28 cellular contexts compared by ENCODE assay signal in genomic region chr3:123055352-123055751, GRCh38. TPM values are rescaled to one million over a fixed set of nuclear protein-coding genes. Genes with fewer than 3 reads are reported as not detected.
"Had no signal": no experiment of that assay in that cellular context is flagged by ENCODE, and none has a peak within 500 bp of the region (broad histone marks: within the 10 kb centered on the region; RNA-seq: fewer than 3 reads in every experiment).

No MANE protein-coding gene starts in this region.

- H3K79me2 ChIP-seq: hepatocyte had no signal

- H3K36me3 Mint-ChIP-seq: activated CD4-positive, alpha-beta memory T cell treated with anti-CD3 and anti-CD28 coated beads for 36 hours; activated naive CD8-positive, alpha-beta T cell; immature natural killer cell; mesothelial cell of epicardium; natural killer cell had no signal

- H3K4me3 Mint-ChIP-seq: activated CD4-positive, alpha-beta memory T cell treated with anti-CD3 and anti-CD28 coated beads for 36 hours; activated naive CD8-positive, alpha-beta T cell; activated T-helper 17 cell treated with anti-CD3 and anti-CD28 coated beads, Interleukin-2, amount 50 U/mL, for 72 hours; effector memory CD8-positive, alpha-beta T cell; immature natural killer cell; mesothelial cell of epicardium; natural killer cell; T-helper 1 cell treated with Interleukin-12 subunit alpha and Interleukin-12 subunit beta and Interleukin-4 antibody, amounts not matched to agents 30 μg/mL and 1 μg/mL, for 36 hours had no signal

- H3K4me3 ChIP-seq: adrenal gland, ascending aorta, dorsolateral prefrontal cortex, hepatocyte, left lung, sigmoid colon, upper lobe of right lung had no signal

- H3K4me2 ChIP-seq: hepatocyte had no signal

- H3K27me3 Mint-ChIP-seq: activated CD4-positive, alpha-beta memory T cell treated with anti-CD3 and anti-CD28 coated beads for 36 hours; activated naive CD8-positive, alpha-beta T cell had no signal

- H3K27me3 ChIP-seq: adrenal gland, ascending aorta, dorsolateral prefrontal cortex, hepatocyte, left lung, sigmoid colon, upper lobe of right lung had no signal

- H3K36me3 ChIP-seq: adrenal gland, ascending aorta, left lung, sigmoid colon, upper lobe of right lung had no signal

- H3K27ac ChIP-seq: adrenal gland, dorsolateral prefrontal cortex, hepatocyte, left lung, sigmoid colon, upper lobe of right lung had no signal

- H3K9me3 ChIP-seq: adrenal gland, ascending aorta, left lung, sigmoid colon, upper lobe of right lung had no signal

- FAIRE-seq: colon, endothelial cell of umbilical vein had no signal

- H3K4me1 Mint-ChIP-seq: activated T-helper 17 cell treated with anti-CD3 and anti-CD28 coated beads, Interleukin-2, amount 50 U/mL, for 72 hours; immature natural killer cell; natural killer cell had no signal

- ATAC-seq: activated T-helper 17 cell treated with anti-CD3 and anti-CD28 coated beads, Interleukin-2, amount 50 U/mL, for 72 hours; effector memory CD8-positive, alpha-beta T cell; esophagus mucosa; left lung; natural killer cell; stimulated activated naive CD8-positive, alpha-beta T cell treated with anti-CD3 and anti-CD28 coated beads, Interleukin-15, Interleukin-2, amounts not matched to agents 100 U/mL and 50 U/mL, for 24 hours; upper lobe of right lung had no signal

- H3K9me3 Mint-ChIP-seq: activated CD4-positive, alpha-beta memory T cell treated with anti-CD3 and anti-CD28 coated beads for 36 hours; activated T-helper 17 cell treated with anti-CD3 and anti-CD28 coated beads, Interleukin-2, amount 50 U/mL, for 72 hours; effector memory CD8-positive, alpha-beta T cell; immature natural killer cell; mesothelial cell of epicardium; natural killer cell; T-helper 1 cell treated with Interleukin-12 subunit alpha and Interleukin-12 subunit beta and Interleukin-4 antibody, amounts not matched to agents 30 μg/mL and 1 μg/mL, for 36 hours had no signal

- H3K27ac Mint-ChIP-seq: activated CD4-positive, alpha-beta memory T cell treated with anti-CD3 and anti-CD28 coated beads for 36 hours; activated naive CD8-positive, alpha-beta T cell; activated T-helper 17 cell treated with anti-CD3 and anti-CD28 coated beads, Interleukin-2, amount 50 U/mL, for 72 hours; effector memory CD8-positive, alpha-beta T cell; immature natural killer cell; mesothelial cell of epicardium; natural killer cell; progenitor cell of endocrine pancreas; T-helper 1 cell treated with Interleukin-12 subunit alpha and Interleukin-12 subunit beta and Interleukin-4 antibody, amounts not matched to agents 30 μg/mL and 1 μg/mL, for 36 hours had no signal

- H2AFZ ChIP-seq: hepatocyte had no signal

- DNase-seq: activated CD4-positive, alpha-beta memory T cell treated with anti-CD3 and anti-CD28 coated beads for 36 hours; activated CD4-positive, alpha-beta T cell treated with anti-CD3 and anti-CD28 coated beads for 4 hours; activated T-cell treated with anti-CD3 and anti-CD28 coated beads, Interleukin-2, amount 50 U/mL, for 1 hour; adrenal gland; central memory CD4-positive, alpha-beta T cell; dorsolateral prefrontal cortex; effector memory CD8-positive, alpha-beta T cell; foreskin melanocyte; immature natural killer cell; kidney glomerular epithelial cell; left lung; mammary epithelial cell; natural killer cell; retina; sigmoid colon; stimulated activated CD4-positive, alpha-beta T cell treated with anti-CD3 and anti-CD28 coated beads, Interleukin-4, amount 100 ng/mL, for 1 hour; stimulated activated naive CD8-positive, alpha-beta T cell treated with anti-CD3 and anti-CD28 coated beads, Interleukin-15, Interleukin-2, amounts not matched to agents 100 U/mL and 50 U/mL, for 24 hours; upper lobe of right lung had no signal

- H3K4me1 ChIP-seq: adrenal gland, sigmoid colon, upper lobe of right lung had no signal

RNA-seq across cellular contexts. Expression of gene SEMA5B, which starts 27.8 kb away (rescaled TPM):
- total RNA-seq: activated CD4-positive, alpha-beta memory T cell treated with anti-CD3 and anti-CD28 coated beads for 36 hours; esophagus mucosa had no signal
- polyA plus RNA-seq: endothelial cell of umbilical vein, immature natural killer cell had no signal
